ENCODE assay signal across 13 cellular contexts in genomic region chr2:30229596-30229995, GRCh38. TPM values are rescaled to one million over a fixed set of nuclear protein-coding genes. Genes with fewer than 3 reads are reported as not detected.
DNase-seq lines count a peak whose midpoint lies in the region; ATAC-seq and TF ChIP-seq lines count a peak whose summit lies in the region.
"Had no signal": no experiment of that assay in that cellular context is flagged by ENCODE, and none has a peak within 500 bp of the region (broad histone marks: within the 10 kb centered on the region; RNA-seq: fewer than 3 reads in every experiment).

No MANE protein-coding gene starts in this region.

- no peaks in the 10 kb centered on the region for H3K9me3 Mint-ChIP-seq in activated T-cell treated with anti-CD3 and anti-CD28 coated beads, Interleukin-2, amount 50 U/mL, for 72 hours
- H3K9me3 Mint-ChIP-seq in WTC11 (no peaks in the 10 kb centered on the region), glutamatergic neuron (ENCODE audit: unreplicated experiment) (peaks cover 15% of the 10 kb centered on the region)
- H3K9me3 Mint-ChIP-seq in stimulated activated naive B cell treated with anti-CD40 and anti-IgM and Interleukin-4, amounts not matched to agents 10 μg/mL and 1 μg/mL and 100 μg/mL, for 72 hours, result no peaks in the 10 kb centered on the region

- DNase-seq in activated T-cell treated with anti-CD3 and anti-CD28 coated beads, Interleukin-2, amount 50 U/mL, for 72 hours, result no peak
- DNase-seq in activated T-cell treated with anti-CD3 and anti-CD28 coated beads, Interleukin-2, amount 50 U/mL, for 1 hour, result no peak
- DNase-seq in WTC11 (ENCODE audit: low spot score) (no peak), glutamatergic neuron (no peak), T-helper 9 cell (no peak), LoVo (ENCODE audit: low spot score) (no peak)
- no peak for DNase-seq in stimulated activated naive B cell treated with anti-CD40 and anti-IgM and Interleukin-4, amounts not matched to agents 10 μg/mL and 1 μg/mL and 100 μg/mL, for 72 hours
- DNase-seq: left colon, NCI-H1694, NCI-H446 treated with DMSO at 0.1 percent for 48 hours, SIG-M5, trophoblast cell had no signal

- peak overlapping the region; percentile 63 to 70 for H3K4me3 Mint-ChIP-seq in activated T-cell treated with anti-CD3 and anti-CD28 coated beads, Interleukin-2, amount 50 U/mL, for 72 hours
- H3K4me3 Mint-ChIP-seq in WTC11 (peak overlapping the region; percentile 35), glutamatergic neuron (ENCODE audit: unreplicated experiment) (peak overlapping the region; percentile 63)
- peak overlapping the region; percentile 60 to 71 for H3K4me3 Mint-ChIP-seq in stimulated activated naive B cell treated with anti-CD40 and anti-IgM and Interleukin-4, amounts not matched to agents 10 μg/mL and 1 μg/mL and 100 μg/mL, for 72 hours

- peaks cover 66% of the 10 kb centered on the region for H3K4me1 Mint-ChIP-seq in activated T-cell treated with anti-CD3 and anti-CD28 coated beads, Interleukin-2, amount 50 U/mL, for 72 hours (ENCODE audit: low read depth)
- H3K4me1 Mint-ChIP-seq in WTC11, result peaks cover 41% of the 10 kb centered on the region
- peaks cover 16% of the 10 kb centered on the region for H3K4me1 Mint-ChIP-seq in glutamatergic neuron (ENCODE audit: low read depth, unreplicated experiment)
- H3K4me1 Mint-ChIP-seq in stimulated activated naive B cell treated with anti-CD40 and anti-IgM and Interleukin-4, amounts not matched to agents 10 μg/mL and 1 μg/mL and 100 μg/mL, for 72 hours, result peaks cover 37 to 61% of the 10 kb centered on the region in 2 donors

- H3K27me3 Mint-ChIP-seq in activated T-cell treated with anti-CD3 and anti-CD28 coated beads, Interleukin-2, amount 50 U/mL, for 72 hours (ENCODE audit: low read depth), result peaks cover 16% of the 10 kb centered on the region
- H3K27me3 Mint-ChIP-seq in WTC11 (ENCODE audit: low read depth) (peaks cover 42% of the 10 kb centered on the region), glutamatergic neuron (ENCODE audit: unreplicated experiment) (peaks cover 12% of the 10 kb centered on the region)
- H3K27me3 Mint-ChIP-seq in stimulated activated naive B cell treated with anti-CD40 and anti-IgM and Interleukin-4, amounts not matched to agents 10 μg/mL and 1 μg/mL and 100 μg/mL, for 72 hours, result no peaks in the 10 kb centered on the region

- ATAC-seq in activated T-cell treated with anti-CD3 and anti-CD28 coated beads, Interleukin-2, amount 50 U/mL, for 72 hours (replicated peaks in 1 of 2), result no peak
- ATAC-seq in WTC11, result no peak
- ATAC-seq in stimulated activated naive B cell treated with anti-CD40 and anti-IgM and Interleukin-4, amounts not matched to agents 10 μg/mL and 1 μg/mL and 100 μg/mL, for 72 hours (replicated peaks), result no peak
- no peak for ATAC-seq in GM21447 (IDR thresholded peaks at IDR 0.05; ENCODE audit: unreplicated experiment)
- ATAC-seq: left colon had no signal

- H3K36me3 Mint-ChIP-seq in activated T-cell treated with anti-CD3 and anti-CD28 coated beads, Interleukin-2, amount 50 U/mL, for 72 hours (ENCODE audit: insufficient read depth in 2 of 2), result peaks cover 4 to 8% of the 10 kb centered on the region in 2 donors
- H3K36me3 Mint-ChIP-seq in WTC11 (peaks cover 3% of the 10 kb centered on the region), glutamatergic neuron (ENCODE audit: unreplicated experiment) (peaks cover 7% of the 10 kb centered on the region)
- peaks cover 3 to 8% of the 10 kb centered on the region in 2 donors for H3K36me3 Mint-ChIP-seq in stimulated activated naive B cell treated with anti-CD40 and anti-IgM and Interleukin-4, amounts not matched to agents 10 μg/mL and 1 μg/mL and 100 μg/mL, for 72 hours

- no peak overlapping the region for H3K27ac Mint-ChIP-seq in activated T-cell treated with anti-CD3 and anti-CD28 coated beads, Interleukin-2, amount 50 U/mL, for 72 hours
- H3K27ac Mint-ChIP-seq in WTC11, result no peak overlapping the region
- H3K27ac Mint-ChIP-seq in glutamatergic neuron (ENCODE audit: unreplicated experiment), result no peak overlapping the region
- H3K27ac Mint-ChIP-seq in stimulated activated naive B cell treated with anti-CD40 and anti-IgM and Interleukin-4, amounts not matched to agents 10 μg/mL and 1 μg/mL and 100 μg/mL, for 72 hours, result peak overlapping the region; percentile 16

- TF ChIP-seq CTCF in WTC11 (IDR thresholded peaks at IDR 0.05) (no peak), glutamatergic neuron (IDR thresholded peaks at IDR 0.05; ENCODE audit: partially characterized antibody, unreplicated experiment) (no peak)

- POLR2A ChIA-PET in WTC11 (lab: Charles Lee), result interaction anchor here (0.6 kb wide), 1 partner anchor 56 kb away, joined by 4 read pairs; no protein-coding TSS in a partner anchor

- CTCF ChIA-PET in WTC11 (lab: Charles Lee), result interaction anchor here (1.1 to 3.9 kb wide), 4 partner anchors 10 to 482 kb away, joined by 6 to 32 read pairs (median 16); no protein-coding TSS in a partner anchor

TF ChIP-seq in WTC11, 78 proteins besides CTCF, POLR2A, EP300 and RAD21:
- TF ChIP-seq ATF6 (CRISPR knock-in tag; IDR thresholded peaks at IDR 0.05) (no peak), USF1 (CRISPR knock-in tag; IDR thresholded peaks at IDR 0.05) (no peak), ZBTB21 (CRISPR knock-in tag; IDR thresholded peaks at IDR 0.05; ENCODE audit: borderline replicate concordance) (no peak), SP1 (CRISPR knock-in tag; conservative IDR thresholded peaks at IDR 0.05) (no peak), FOXJ3 (CRISPR knock-in tag; IDR thresholded peaks at IDR 0.05; ENCODE audit: borderline replicate concordance) (no peak), ZNF232 (CRISPR knock-in tag; IDR thresholded peaks at IDR 0.05) (no peak)
TF ChIP-seq in WTC11: peak in this region for 0.

RNA-seq across cellular contexts. Expression of gene LBH, which starts 1.7 kb away (rescaled TPM):
- total RNA-seq in activated T-cell treated with anti-CD3 and anti-CD28 coated beads, Interleukin-2, amount 50 U/mL, for 72 hours, result 100 to 1,000 TPM; 129 to 133 TPM
- total RNA-seq in WTC11 (2021), result 30.8 to 47.3 TPM (median 34.7 TPM) in 3 replicates
- 112 TPM for total RNA-seq in glutamatergic neuron (ENCODE audit: unreplicated experiment)
